12 cellular contexts compared by ENCODE assay signal in the genomic region with DNA sequence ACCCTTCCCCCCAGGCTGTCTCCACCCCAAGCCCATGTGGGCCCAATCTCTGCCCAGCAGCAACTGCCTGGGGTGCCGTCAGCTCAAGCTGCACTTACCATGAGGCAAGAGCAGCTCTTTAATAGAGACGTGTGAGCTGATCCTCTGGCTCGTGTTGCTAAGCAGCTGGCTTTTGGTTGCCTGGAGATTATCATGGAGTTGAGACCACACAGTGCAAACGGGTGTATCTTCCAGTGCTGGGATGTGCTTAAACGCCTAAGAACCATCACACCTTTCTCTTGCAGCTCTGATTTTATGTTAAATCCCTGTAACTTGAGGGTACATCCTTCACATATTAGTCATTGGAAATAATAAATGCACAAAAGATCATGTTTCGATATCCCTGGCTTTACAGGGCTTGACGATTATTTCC.
DNase-seq lines count a peak whose midpoint lies in the region; ATAC-seq, FAIRE-seq and TF ChIP-seq lines count a peak whose summit lies in the region.
"Had no signal": no experiment of that assay in that cellular context is flagged by ENCODE, and none has a peak within 500 bp of the region (broad histone marks: within the 10 kb centered on the region; RNA-seq: fewer than 3 reads in every experiment).

No MANE protein-coding gene starts in this region.

- H3K4me2 ChIP-seq in IMR-90 (ENCODE audit: low read depth, low read length) (no peak overlapping the region), Karpas-422 (ENCODE audit: low read depth, low read length, poor library complexity, severe bottlenecking) (no peak overlapping the region), HepG2 (ENCODE audit: low read depth, low read length) (no peak overlapping the region)

- CTCF ChIA-PET in IMR-90 (lab: Yijun Ruan, JAX) (no interaction called here), HepG2 (lab: Yijun Ruan, JAX; ENCODE audit: low intra/inter-chr PET ratio, low total read pairs) (no interaction called here)

- H2BK20ac ChIP-seq in IMR-90 (ENCODE audit: low read depth, low read length) = no peak overlapping the region

- TF ChIP-seq EP300 in HepG2 (IDR thresholded peaks at IDR 0.05; ENCODE audit: low read depth in 2 of 2, low read length in 2 of 2) (no peak), HepG2 (CRISPR knock-in tag; IDR thresholded peaks at IDR 0.05; ENCODE audit: borderline replicate concordance) (no peak)

- H2AFZ ChIP-seq in IMR-90 (replicated peaks; ENCODE audit: low read length, poor library complexity) (no peak overlapping the region), Karpas-422 (ENCODE audit: low read length) (no peak overlapping the region), HepG2 (ENCODE audit: low read length) (no peak overlapping the region)

- FAIRE-seq in HepG2 (lab: Jason Lieb, UNC) = no peak

- 0 out of 4 replicates have a peak, but pooled peaks cover 0 to 5% of the 10 kb centered on the region in 2 experiments for H3K79me1 ChIP-seq in IMR-90 (ENCODE audit: low read depth in 1 of 2, low read length in 2 of 2)

- no peaks in the 10 kb centered on the region for H3K36me3 ChIP-seq in IMR-90 (ENCODE audit: control insufficient read depth, insufficient read depth, low read length)
- H3K36me3 ChIP-seq in Karpas-422 (ENCODE audit: insufficient read depth, low read length) = no peaks in the 10 kb centered on the region
- H3K36me3 ChIP-seq in HepG2 (replicated peaks in 1 of 2; ENCODE audit: control insufficient read depth in 1 of 2, insufficient read depth in 2 of 2, low read length in 2 of 2) = no peaks in the 10 kb centered on the region
- H3K36me3 ChIP-seq: right lobe of liver had no signal

- peaks cover 96% of the 10 kb centered on the region for H3K79me2 ChIP-seq in Karpas-422 (ENCODE audit: low read length)
- H3K79me2 ChIP-seq in HepG2 (ENCODE audit: insufficient read depth, low read length) = no peaks in the 10 kb centered on the region

- TF ChIP-seq CTCF in IMR-90 (conservative IDR thresholded peaks at IDR 0.05; ENCODE audit: low read depth, low read length) (no peak), HepG2 (CRISPR knock-in tag; IDR thresholded peaks at IDR 0.05) (no peak)

- TF ChIP-seq RAD21 in IMR-90 (IDR thresholded peaks at IDR 0.05; ENCODE audit: low read length) = no peak
- no peak for TF ChIP-seq RAD21 in HepG2 (CRISPR knock-in tag; IDR thresholded peaks at IDR 0.05)

- no peak overlapping the region for H3K56ac ChIP-seq in IMR-90 (ENCODE audit: extremely low read depth, insufficient read depth, low read length)

- H3K27ac ChIP-seq in IMR-90 (ENCODE audit: insufficient read depth, low read length) (no peak overlapping the region), Karpas-422 (ENCODE audit: low read length) (no peak overlapping the region), HepG2 (ENCODE audit: extremely low read length, insufficient read depth, low read length) (no peak overlapping the region)
- H3K27ac ChIP-seq: right lobe of liver, SK-N-MC had no signal

- no peak overlapping the region for H3K4ac ChIP-seq in IMR-90 (ENCODE audit: low read depth, low read length)

- H3K36me3 Mint-ChIP-seq in immature natural killer cell = no peaks in the 10 kb centered on the region

- no peak overlapping the region for H3K27ac Mint-ChIP-seq in immature natural killer cell

- BruUV-seq in IMR-90 (replicated peaks; lab: Mats Ljungman, UMichigan) (no TSS peak), HepG2 (replicated peaks; lab: Mats Ljungman, UMichigan) (no TSS peak)

- no peak overlapping the region for H4K5ac ChIP-seq in IMR-90 (ENCODE audit: low read depth, low read length)

- H4K8ac ChIP-seq in IMR-90 (ENCODE audit: low read depth in 2 of 2, low read length in 2 of 2) = no peak overlapping the region

- POLR2A ChIA-PET in IMR-90 (lab: Charles Lee; ENCODE audit: unreplicated experiment) (no interaction called here), HepG2 (lab: Yijun Ruan, JAX) (no interaction called here)

- H3K23ac ChIP-seq in IMR-90 (ENCODE audit: low read depth, low read length) = no peak overlapping the region

- TF ChIP-seq POLR2A in IMR-90 (IDR thresholded peaks at IDR 0.05; ENCODE audit: low read depth, low read length) = no peak
- no peak for TF ChIP-seq POLR2A in HepG2 (IDR thresholded peaks at IDR 0.05; ENCODE audit: insufficient read depth in 1 of 2, low read depth in 2 of 2, low read length in 2 of 2)

- H4K91ac ChIP-seq in IMR-90 (ENCODE audit: insufficient read depth, low read depth, low read length) = no peak overlapping the region

- H3K9me1 ChIP-seq in IMR-90 (ENCODE audit: insufficient read depth, low read length) = peaks cover 7% of the 10 kb centered on the region

- dilution Hi-C loops in IMR-90 (cut with HindIII; ENCODE audit: low sequenced_read_pairs, unreplicated experiment) = no loop called here

- H4K20me1 ChIP-seq in IMR-90 (ENCODE audit: insufficient read depth, low read length) = peaks cover 3% of the 10 kb centered on the region; the same call in 1 of the 2 replicates
- no peaks in the 10 kb centered on the region for H4K20me1 ChIP-seq in Karpas-422 (ENCODE audit: insufficient read depth, low read depth, low read length)
- H4K20me1 ChIP-seq in HepG2 (ENCODE audit: insufficient read depth, low read length) = no peaks in the 10 kb centered on the region

- no peak overlapping the region for H2AK9ac ChIP-seq in IMR-90 (replicated peaks; ENCODE audit: low read depth, low read length, poor library complexity)

- no peak overlapping the region for H3K4me3 Mint-ChIP-seq in immature natural killer cell

- WGBS in IMR-90 (ENCODE audit: extremely low coverage in 2 of 2, insufficient read length in 1 of 2), 2 experiments = 0% methylated on average over 1 of the region's 7 CpGs; no CpG with 5 or more reads in 1 of the 2 experiments
- WGBS in HepG2 (ENCODE audit: low lambda C conversion rate) = 37% methylated on average over 7 of the region's 7 CpGs

- no peak overlapping the region for H2BK15ac ChIP-seq in IMR-90 (ENCODE audit: low read depth, low read length)

- DNase-seq in IMR-90 (peak; percentile 79), NCI-H345 (lab: John Stamatoyannopoulos, UW) (peak; percentile 86), ecto neural progenitor cell (ENCODE audit: low spot score) (peak; percentile 65), retina (peak; percentile 58), immature natural killer cell (no peak), Karpas-422 (no peak), HepG2 (ENCODE audit: low spot score) (no peak)
- DNase-seq: amniotic stem cell; right lobe of liver; stimulated activated CD8-positive, alpha-beta memory T cell treated with anti-CD3 and anti-CD28 coated beads, Interleukin-4, amount 100 ng/mL, for 48 hours had no signal

- no peaks in the 10 kb centered on the region for H3K9me2 ChIP-seq in Karpas-422 (replicated peaks; ENCODE audit: insufficient read depth, low read length)

- H3K27me3 Mint-ChIP-seq in immature natural killer cell (ENCODE audit: low read depth in 3 of 3) = no peaks in the 10 kb centered on the region

- H3K27me3 ChIP-seq in IMR-90 (ENCODE audit: control insufficient read depth, insufficient read depth, low read length) = no peaks in the 10 kb centered on the region
- H3K27me3 ChIP-seq in Karpas-422 (ENCODE audit: low read length) = no peaks in the 10 kb centered on the region
- no peaks in the 10 kb centered on the region for H3K27me3 ChIP-seq in HepG2 (ENCODE audit: control insufficient read depth in 1 of 2, insufficient read depth in 2 of 2, low read length in 2 of 2)
- H3K27me3 ChIP-seq: right lobe of liver had no signal

- H2BK5ac ChIP-seq in IMR-90 (ENCODE audit: low read depth, low read length, poor library complexity, severe bottlenecking) = no peak overlapping the region

- H3K14ac ChIP-seq in IMR-90 (replicated peaks; ENCODE audit: low read depth, low read length) = 0 out of 2 replicates have a peak overlapping the region, but pooled peaks have one; percentile 10

- in situ Hi-C loops in IMR-90 (cut with MboI; ENCODE audit: low sequenced_read_pairs) (no loop called here), HepG2 (cut with HindIII; ENCODE audit: extremely low pct_ligation_motif_present, low pct_unique_long_range_greater_than_20kb) (no loop called here)

- H2AK5ac ChIP-seq in IMR-90 (ENCODE audit: low read depth, low read length) = no peak overlapping the region

- H3K9me3 Mint-ChIP-seq in immature natural killer cell = no peaks in the 10 kb centered on the region

- H2BK120ac ChIP-seq in IMR-90 (ENCODE audit: low read depth, low read length) = no peak overlapping the region

- H3K4me3 ChIP-seq in IMR-90 (ENCODE audit: insufficient read depth, low read depth, low read length) = no peak overlapping the region
- no peak overlapping the region for H3K4me3 ChIP-seq in Karpas-422 (ENCODE audit: low read length)
- H3K4me3 ChIP-seq in HepG2 (replicated peaks in 1 of 3; ENCODE audit: insufficient read depth in 1 of 3, low read depth in 2 of 3, low read length in 3 of 3) = no peak overlapping the region
- H3K4me3 ChIP-seq: right lobe of liver, SK-N-MC had no signal

- no peaks in the 10 kb centered on the region for H3K4me1 ChIP-seq in IMR-90 (ENCODE audit: control insufficient read depth, insufficient read depth, low read length)
- peaks cover 13% of the 10 kb centered on the region for H3K4me1 ChIP-seq in Karpas-422 (ENCODE audit: low read length)
- H3K4me1 ChIP-seq in HepG2 (ENCODE audit: insufficient read depth, low read length) = 0 out of 2 replicates have a peak, but pooled peaks cover 11% of the 10 kb centered on the region

- H3K9ac ChIP-seq in IMR-90 (ENCODE audit: low read depth, low read length) (no peak overlapping the region), Karpas-422 (ENCODE audit: low read length) (no peak overlapping the region), HepG2 (ENCODE audit: insufficient read depth, low read depth, low read length) (no peak overlapping the region)

- H3K18ac ChIP-seq in IMR-90 (ENCODE audit: low read depth, low read length) = no peak overlapping the region

- peak; percentile 82 for ATAC-seq in IMR-90 (ENCODE audit: low read depth)
- ATAC-seq in GM19467 (IDR thresholded peaks at IDR 0.05; ENCODE audit: unreplicated experiment) = no peak
- ATAC-seq in HepG2 = no peak
- ATAC-seq: right lobe of liver had no signal

- H3K4me1 Mint-ChIP-seq in immature natural killer cell = peaks cover 0 to 7% of the 10 kb centered on the region in 2 donors

- intact Hi-C loops in IMR-90 (cut with micrococcal nuclease) = no loop called here
- intact Hi-C loops in HepG2 (cut with micrococcal nuclease; ENCODE audit: unreplicated experiment) = no loop called here

- H3K9me3 ChIP-seq in IMR-90 (ENCODE audit: control insufficient read depth, insufficient read depth, low read length) (no peaks in the 10 kb centered on the region), Karpas-422 (ENCODE audit: low read length) (no peaks in the 10 kb centered on the region), HepG2 (ENCODE audit: low read length) (no peaks in the 10 kb centered on the region)
- H3K9me3 ChIP-seq: right lobe of liver had no signal

TF ChIP-seq in IMR-90, 13 proteins besides CTCF, POLR2A, EP300 and RAD21 (continues in another document):
- peak; percentile 63; the same call in 1 of the 2 replicates for TF ChIP-seq MXI1 (IDR thresholded peaks at IDR 0.05; ENCODE audit: borderline replicate concordance, low read depth, low read length)
- TF ChIP-seq RFX5 (IDR thresholded peaks at IDR 0.05; ENCODE audit: low read depth, low read length) = no peak

Comparison
In these comparisons a context has a peak if more than half of its experiments do, and no peak if none do; other contexts are left out.
1. DNase-seq: peak in IMR-90 (single experiment), NCI-H345 (single experiment), ecto neural progenitor cell (single experiment) and retina (single experiment); none in immature natural killer cell (0 of 3), Karpas-422 (single experiment) and HepG2 (single experiment).